ENCODE assay signal across 9 cellular contexts in genomic region chr10:35643151-35643975, GRCh38. TPM values are rescaled to one million over a fixed set of nuclear protein-coding genes. Genes with fewer than 3 reads are reported as not detected.
DNase-seq lines count a peak whose midpoint lies in the region; ATAC-seq and TF ChIP-seq lines count a peak whose summit lies in the region.
"Had no signal": no experiment of that assay in that cellular context is flagged by ENCODE, and none has a peak within 500 bp of the region (broad histone marks: within the 10 kb centered on the region; RNA-seq: fewer than 3 reads in every experiment).

No MANE protein-coding gene starts in this region.

- no peaks in the 10 kb centered on the region for H3K9me3 Mint-ChIP-seq in Calu3 (ENCODE audit: low read depth, unreplicated experiment)
- H3K9me3 Mint-ChIP-seq in activated T-cell treated with anti-CD3 and anti-CD28 coated beads, Interleukin-2, amount 50 U/mL, for 24 hours, result no peaks in the 10 kb centered on the region

- CTCF ChIA-PET in Calu3 (lab: Charles Lee), result interaction anchor here (0.8 kb wide), 1 partner anchor 1230 kb away, joined by 16 read pairs; no protein-coding TSS in a partner anchor

- no peaks in the 10 kb centered on the region for H3K36me3 ChIP-seq in muscle layer of duodenum (ENCODE audit: control insufficient read depth in 1 of 2, insufficient read depth in 2 of 2, low read length in 2 of 2)

- peaks cover 21% of the 10 kb centered on the region for H3K27me3 Mint-ChIP-seq in Calu3 (ENCODE audit: unreplicated experiment)
- H3K27me3 Mint-ChIP-seq in activated T-cell treated with anti-CD3 and anti-CD28 coated beads, Interleukin-2, amount 50 U/mL, for 24 hours, result peaks cover 60% of the 10 kb centered on the region

- DNase-seq in Calu3 (peak; percentile 32), NB4 (ENCODE audit: low read depth) (peak; percentile 6), fibroblast of pulmonary artery (ENCODE audit: low read depth) (peak; percentile 70), ureter (ENCODE audit: low spot score) (peak; percentile 56)
- DNase-seq in activated T-cell treated with anti-CD3 and anti-CD28 coated beads, Interleukin-2, amount 50 U/mL, for 24 hours, result peak; percentile 44
- DNase-seq in activated CD4-positive, alpha-beta T cell treated with anti-CD3 and anti-CD28 coated beads for 4 hours, result no peak

- TF ChIP-seq CTCF in Calu3 (IDR thresholded peaks at IDR 0.05; ENCODE audit: unreplicated experiment), result no peak
- no peak for TF ChIP-seq CTCF in NB4 (IDR thresholded peaks at IDR 0.05; ENCODE audit: low read depth, low read length)
- no peak for TF ChIP-seq CTCF in fibroblast of pulmonary artery (IDR thresholded peaks at IDR 0.05; ENCODE audit: low read length, missing control alignments)

- peaks cover 32% of the 10 kb centered on the region for H3K36me3 Mint-ChIP-seq in Calu3 (ENCODE audit: insufficient read depth, unreplicated experiment)
- no peaks in the 10 kb centered on the region for H3K36me3 Mint-ChIP-seq in activated T-cell treated with anti-CD3 and anti-CD28 coated beads, Interleukin-2, amount 50 U/mL, for 24 hours (ENCODE audit: low read depth)

- BruUV-seq in Calu3 (replicated peaks; lab: Mats Ljungman, UMichigan), result no TSS peak

- H3K4me1 Mint-ChIP-seq in Calu3 (ENCODE audit: low read depth, unreplicated experiment), result no peaks in the 10 kb centered on the region
- H3K4me1 Mint-ChIP-seq in activated T-cell treated with anti-CD3 and anti-CD28 coated beads, Interleukin-2, amount 50 U/mL, for 24 hours (ENCODE audit: low read depth), result peaks cover 34% of the 10 kb centered on the region

- no peak for TF ChIP-seq POLR2A in NB4 (IDR thresholded peaks at IDR 0.05; ENCODE audit: extremely low read depth, insufficient read length)

- intact Hi-C loops in Calu3 (cut with micrococcal nuclease; ENCODE audit: unreplicated experiment), result no loop called here

- peak overlapping the region; percentile 87 for H3K4me3 Mint-ChIP-seq in Calu3 (ENCODE audit: low read depth, unreplicated experiment)
- H3K4me3 Mint-ChIP-seq in activated T-cell treated with anti-CD3 and anti-CD28 coated beads, Interleukin-2, amount 50 U/mL, for 24 hours, result peak overlapping the region; percentile 77

- H3K4me3 ChIP-seq in NB4 (ENCODE audit: low read depth, low read length) (no peak overlapping the region), fibroblast of pulmonary artery (replicated peaks; ENCODE audit: low read depth, low read length) (peak overlapping the region; percentile 67), muscle layer of duodenum (ENCODE audit: low read depth in 1 of 2, low read length in 2 of 2) (peak overlapping the region; percentile 70 to 79)

- H3K4me1 ChIP-seq in muscle layer of duodenum (ENCODE audit: control insufficient read depth in 1 of 2, insufficient read depth in 2 of 2, low read length in 2 of 2), result peaks cover 0 to 25% of the 10 kb centered on the region in 2 donors

- no peaks in the 10 kb centered on the region for H3K9me3 ChIP-seq in muscle layer of duodenum (ENCODE audit: control insufficient read depth in 1 of 2, low read length in 2 of 2)

- H3K27ac Mint-ChIP-seq in Calu3 (ENCODE audit: unreplicated experiment), result no peak overlapping the region
- H3K27ac Mint-ChIP-seq in activated T-cell treated with anti-CD3 and anti-CD28 coated beads, Interleukin-2, amount 50 U/mL, for 24 hours, result no peak overlapping the region

- H3K27me3 ChIP-seq in muscle layer of duodenum (ENCODE audit: low read depth, low read length), result peaks cover 4% of the 10 kb centered on the region

- no peak for ATAC-seq in GM19328 (IDR thresholded peaks at IDR 0.05; ENCODE audit: unreplicated experiment)

- peak overlapping the region; percentile 61 for H3K27ac ChIP-seq in muscle layer of duodenum (ENCODE audit: low read length)

RNA-seq across cellular contexts. Expression of gene FZD8, which starts 1.3 kb away (rescaled TPM):
- total RNA-seq in Calu3 (2022) (3.2 and 3.7 TPM in 2 replicates), ureter (2.6 TPM)

RNA-seq across cellular contexts. Expression of gene GJD4, which starts 38.2 kb away (rescaled TPM):
- total RNA-seq in Calu3 (2022) (not detected in 2 replicates), ureter (not detected)
- total RNA-seq: NCI-H460 had no signal

Comparison
In these comparisons a context has a peak if more than half of its experiments do, and no peak if none do; other contexts are left out.
1. DNase-seq: peak in Calu3 (single experiment), NB4 (single experiment), activated T-cell treated with anti-CD3 and anti-CD28 coated beads, Interleukin-2, amount 50 U/mL, for 24 hours (single experiment), fibroblast of pulmonary artery (single experiment) and ureter (single experiment); none in activated CD4-positive, alpha-beta T cell treated with anti-CD3 and anti-CD28 coated beads for 4 hours (0 of 2).